16 cellular contexts compared by ENCODE assay signal in genomic region chr18:24497052-24497754, GRCh38. TPM values are rescaled to one million over a fixed set of nuclear protein-coding genes. Genes with fewer than 3 reads are reported as not detected.
A peak's percentile ranks its signal among the peaks of the same experiment; 100 is the strongest.
DNase-seq lines count a peak whose midpoint lies in the region; ATAC-seq and TF ChIP-seq lines count a peak whose summit lies in the region.
"Had no signal": no experiment of that assay in that cellular context is flagged by ENCODE, and none has a peak within 500 bp of the region (broad histone marks: within the 10 kb centered on the region; RNA-seq: fewer than 3 reads in every experiment).

No MANE protein-coding gene starts in this region.

- DNase-seq in GM23248 (peak; percentile 83), NCI-H69 (lab: John Stamatoyannopoulos, UW) (peak; percentile 99), dedifferentiated amniotic fluid mesenchymal stem cell (ENCODE audit: extremely low spot score) (peak; percentile 44), osteoblast (ENCODE audit: insufficient read length, low spot score, missing footprints) (peak; percentile 65), natural killer cell (no peak), mesenteric fat pad (ENCODE audit: low spot score) (no peak)
- DNase-seq in effector CD4-positive, alpha-beta T cell, result no peak
- DNase-seq: CD8-positive, alpha-beta memory T cell; esophagus squamous epithelium; left colon; NCI-H1436; substantia nigra had no signal

- H3K4me2 ChIP-seq in GM23248 (ENCODE audit: unreplicated experiment) (peak overlapping the region; percentile 36), osteoblast (ENCODE audit: insufficient read depth, low read length) (no peak overlapping the region)

- H3K27ac ChIP-seq in GM23248 (peak overlapping the region; percentile 53), osteoblast (ENCODE audit: low read depth, low read length) (no peak overlapping the region)
- H3K27ac ChIP-seq: breast epithelium, esophagus squamous epithelium had no signal

- H3K4me3 ChIP-seq in GM23248 (no peak overlapping the region), osteoblast (ENCODE audit: insufficient read depth, low read length) (no peak overlapping the region)
- H3K4me3 ChIP-seq: breast epithelium, esophagus squamous epithelium had no signal

- no peaks in the 10 kb centered on the region for H4K20me1 ChIP-seq in GM23248 (ENCODE audit: insufficient read depth)
- H4K20me1 ChIP-seq in osteoblast (ENCODE audit: insufficient read depth, low read length), result no peaks in the 10 kb centered on the region

- H3K9ac ChIP-seq in GM23248, result no peak overlapping the region

- H3K9me3 ChIP-seq in GM23248 (ENCODE audit: low read depth) (no peaks in the 10 kb centered on the region), osteoblast (ENCODE audit: low read depth, low read length) (no peaks in the 10 kb centered on the region)
- H3K9me3 ChIP-seq: breast epithelium, esophagus squamous epithelium had no signal

- peaks cover 38% of the 10 kb centered on the region for H3F3A ChIP-seq in GM23248 (ENCODE audit: insufficient read depth)

- H3K9me3 Mint-ChIP-seq in natural killer cell, result no peaks in the 10 kb centered on the region
- H3K9me3 Mint-ChIP-seq: activated T-helper 1 cell treated with anti-CD3 and anti-CD28 coated beads, Interleukin-12 subunit alpha, Interleukin-12 subunit beta, Interleukin-2, Interleukin-4 antibody, amounts not matched to agents 30 ng/mL and 10 ng/mL and 1 ng/mL, durations not matched to agents 14 hours and 24 hours and 36 hours; natural killer cell treated with Interleukin-12 subunit alpha and Interleukin-12 subunit beta and Interleukin-15 and Interleukin-18, amount 100 ng/mL, for 72 hours had no signal

- WGBS in GM23248 (ENCODE audit: low coverage in 1 of 2, low lambda C conversion rate in 2 of 2, missing lambda C conversion rate in 2 of 2), 2 experiments, result 0 to 5% methylated on average over 1 of the region's 1 CpG

- H3K4me1 ChIP-seq in GM23248 (ENCODE audit: insufficient read depth) (peaks cover 37% of the 10 kb centered on the region), osteoblast (ENCODE audit: insufficient read depth, low read length) (peaks cover 11% of the 10 kb centered on the region)
- H3K4me1 ChIP-seq: breast epithelium had no signal

- H3K36me3 Mint-ChIP-seq in natural killer cell, result no peaks in the 10 kb centered on the region
- H3K36me3 Mint-ChIP-seq: natural killer cell treated with Interleukin-12 subunit alpha and Interleukin-12 subunit beta and Interleukin-15 and Interleukin-18, amount 100 ng/mL, for 72 hours had no signal

- H3K9me2 ChIP-seq in GM23248 (ENCODE audit: insufficient read depth), result no peaks in the 10 kb centered on the region

- no peaks in the 10 kb centered on the region for H3K27me3 ChIP-seq in GM23248 (replicated peaks; ENCODE audit: insufficient read depth)
- peaks cover 3% of the 10 kb centered on the region for H3K27me3 ChIP-seq in osteoblast (ENCODE audit: insufficient read depth, low read length)
- H3K27me3 ChIP-seq: breast epithelium, esophagus squamous epithelium had no signal

- no peaks in the 10 kb centered on the region for H3K36me3 ChIP-seq in GM23248 (ENCODE audit: low read depth)
- H3K36me3 ChIP-seq in osteoblast (ENCODE audit: insufficient read depth, low read length), result no peaks in the 10 kb centered on the region
- H3K36me3 ChIP-seq: breast epithelium, esophagus squamous epithelium had no signal

- intact Hi-C loops in natural killer cell (cut with micrococcal nuclease), result no loop called here

- in situ Hi-C loops in GM23248 (cut with MboI), result loop anchor here (25.0 kb wide), 1 partner anchor 240 kb away; no protein-coding TSS in a partner anchor

- H2AFZ ChIP-seq in GM23248 (no peak overlapping the region), osteoblast (ENCODE audit: low read length) (no peak overlapping the region)

- no peak overlapping the region for H3K4me3 Mint-ChIP-seq in natural killer cell
- H3K4me3 Mint-ChIP-seq: activated T-helper 1 cell treated with anti-CD3 and anti-CD28 coated beads, Interleukin-12 subunit alpha, Interleukin-12 subunit beta, Interleukin-2, Interleukin-4 antibody, amounts not matched to agents 30 ng/mL and 10 ng/mL and 1 ng/mL, durations not matched to agents 14 hours and 24 hours and 36 hours; CD8-positive, alpha-beta memory T cell; natural killer cell treated with Interleukin-12 subunit alpha and Interleukin-12 subunit beta and Interleukin-15 and Interleukin-18, amount 100 ng/mL, for 72 hours had no signal

- ATAC-seq in natural killer cell, result no peak
- ATAC-seq in HG03521 (IDR thresholded peaks at IDR 0.05; ENCODE audit: unreplicated experiment), result no peak
- ATAC-seq: left colon; natural killer cell treated with Interleukin-12 subunit alpha and Interleukin-12 subunit beta and Interleukin-15 and Interleukin-18, amount 100 ng/mL, for 72 hours had no signal

- peaks cover 35 to 81% of the 10 kb centered on the region in 2 donors for H3K27me3 Mint-ChIP-seq in natural killer cell (ENCODE audit: low read depth in 2 of 2)

- peaks cover 28 to 30% of the 10 kb centered on the region in 2 donors for H3K4me1 Mint-ChIP-seq in natural killer cell

- H3K79me2 ChIP-seq in GM23248 (ENCODE audit: insufficient read depth) (no peaks in the 10 kb centered on the region), osteoblast (ENCODE audit: insufficient read depth, low read length) (no peaks in the 10 kb centered on the region)

- no peak overlapping the region for H3K27ac Mint-ChIP-seq in natural killer cell
- H3K27ac Mint-ChIP-seq: activated T-helper 1 cell treated with anti-CD3 and anti-CD28 coated beads, Interleukin-12 subunit alpha, Interleukin-12 subunit beta, Interleukin-2, Interleukin-4 antibody, amounts not matched to agents 30 ng/mL and 10 ng/mL and 1 ng/mL, durations not matched to agents 14 hours and 24 hours and 36 hours; natural killer cell treated with Interleukin-12 subunit alpha and Interleukin-12 subunit beta and Interleukin-15 and Interleukin-18, amount 100 ng/mL, for 72 hours had no signal

- TF ChIP-seq CTCF in osteoblast (IDR thresholded peaks at IDR 0.05; ENCODE audit: extremely low read depth, low read depth, low read length) (no peak), natural killer cell (IDR thresholded peaks at IDR 0.05) (no peak)

RNA-seq across cellular contexts. Expression of gene HRH4, which starts 36.8 kb away (rescaled TPM):
- total RNA-seq in GM23248 (2014; rRNA removed; shearing (Covaris generic)), result not detected in 2 replicates
- polyA plus RNA-seq in GM23248 (2016; fragmentation: Nextera tagmentation; extraction: Ambion mirVana), result not detected in 2 replicates
- total RNA-seq in osteoblast (under 0.01 TPM in 2 replicates), natural killer cell (10 to 100 TPM in 1 of 3 donors, under 1 TPM in 1, not detected in 1; 0.23 to 13.9 TPM), mesenteric fat pad (0.39 TPM)
- total RNA-seq: CD8-positive, alpha-beta memory T cell had no signal
- polyA plus RNA-seq: CD8-positive, alpha-beta memory T cell had no signal

Comparison
In these comparisons a context has a peak if more than half of its experiments do, and no peak if none do; other contexts are left out.
1. DNase-seq: peak in GM23248 (single experiment), NCI-H69 (single experiment), dedifferentiated amniotic fluid mesenchymal stem cell (single experiment) and osteoblast (single experiment); none in natural killer cell (single experiment), mesenteric fat pad (single experiment) and effector CD4-positive, alpha-beta T cell (single experiment).